In genomic region chr3:47347217-47347801, GRCh38 we compare ENCODE assay signal across 9 cellular contexts. TPM values are rescaled to one million over a fixed set of nuclear protein-coding genes. Genes with fewer than 3 reads are reported as not detected.
DNase-seq lines count a peak whose midpoint lies in the region; ATAC-seq, FAIRE-seq and TF ChIP-seq lines count a peak whose summit lies in the region.
"Had no signal": no experiment of that assay in that cellular context is flagged by ENCODE, and none has a peak within 500 bp of the region (broad histone marks: within the 10 kb centered on the region; RNA-seq: fewer than 3 reads in every experiment).

No MANE protein-coding gene starts in this region.

- no peaks in the 10 kb centered on the region for H3K9me3 Mint-ChIP-seq in immature natural killer cell

- ATAC-seq in HG03460 (IDR thresholded peaks at IDR 0.05; ENCODE audit: unreplicated experiment) = peak; percentile 88

- no peak for FAIRE-seq in small intestine (lab: Jason Lieb, UNC)

- H3K27ac Mint-ChIP-seq in immature natural killer cell = peak overlapping the region in 1 of 6 donors; percentile 10

- no peaks in the 10 kb centered on the region for H3K9me3 ChIP-seq in small intestine (ENCODE audit: control insufficient read depth, low read depth)

- no peak overlapping the region for H3K4me3 Mint-ChIP-seq in immature natural killer cell

- peaks cover 6 to 7% of the 10 kb centered on the region in 2 donors for H3K4me1 Mint-ChIP-seq in immature natural killer cell

- peaks cover 0 to 6% (median 0%) of the 10 kb centered on the region in 3 donors for H3K27me3 Mint-ChIP-seq in immature natural killer cell (ENCODE audit: low read depth in 3 of 3)

- DNase-seq in AG04449 (ENCODE audit: low read depth, low spot score) (peak; percentile 23), GM19238 (ENCODE audit: insufficient read length, low spot score) (peak; percentile 67), cardiac fibroblast (ENCODE audit: low read depth in 2 of 2) (peak; percentile 27 to 71), T-helper 9 cell (no peak), small intestine (no peak), immature natural killer cell (no peak)
- no peak for DNase-seq in stimulated activated CD4-positive, alpha-beta T cell treated with anti-CD3 and anti-CD28 coated beads, Interleukin-1b, Interleukin-23, amount 100 ng/mL, for 48 hours
- DNase-seq: DND-41 had no signal

- H3K4me3 ChIP-seq in AG04449 (ENCODE audit: low read depth, low read length) (no peak overlapping the region), cardiac fibroblast (replicated peaks in 1 of 2; ENCODE audit: low read depth in 2 of 2, low read length in 2 of 2) (no peak overlapping the region), small intestine (ENCODE audit: low read depth in 1 of 2, low read length in 2 of 2) (no peak overlapping the region)

- H3K27ac ChIP-seq in small intestine (ENCODE audit: low read depth in 1 of 2, low read length in 1 of 2) = no peak overlapping the region

- no peaks in the 10 kb centered on the region for H3K4me1 ChIP-seq in small intestine (ENCODE audit: control insufficient read depth in 2 of 2, insufficient read depth in 1 of 2, low read depth in 1 of 2, low read length in 1 of 2)

- TF ChIP-seq CTCF in AG04449 (IDR thresholded peaks at IDR 0.05; ENCODE audit: insufficient read depth, low read length, missing control alignments) (no peak), cardiac fibroblast (IDR thresholded peaks at IDR 0.05; ENCODE audit: low read depth, low read length) (no peak)

- CTCF ChIA-PET in AG04449 (lab: Yijun Ruan, JAX) = interaction anchor here (0.7 to 1.8 kb wide), 3 partner anchors 23 to 30 kb away, joined by 3 to 5 read pairs (median 5); no protein-coding TSS in a partner anchor

- 56 to 78% (median 67%) methylated on average over 4 of the region's 4 CpGs for WGBS in small intestine, 3 donors

- POLR2A ChIA-PET in AG04449 (lab: Yijun Ruan, JAX) = no interaction called here

- H3K36me3 ChIP-seq in small intestine (ENCODE audit: control insufficient read depth in 2 of 2, insufficient read depth in 2 of 2, low read length in 2 of 2) = peaks cover 0 to 8% of the 10 kb centered on the region in 2 donors

- peaks cover 9 to 30% (median 24%) of the 10 kb centered on the region in 3 donors for H3K36me3 Mint-ChIP-seq in immature natural killer cell

- no peaks in the 10 kb centered on the region for H3K27me3 ChIP-seq in small intestine (ENCODE audit: control insufficient read depth in 2 of 2, insufficient read depth in 2 of 2, low read length in 2 of 2)

RNA-seq across cellular contexts. Expression of gene PTPN23, which starts 33.5 kb away (rescaled TPM):
- polyA plus RNA-seq in small intestine = 10 to 100 TPM; 10.3 to 17.3 (median 10.5) TPM
- polyA plus RNA-seq in immature natural killer cell = 1 to 10 TPM in 1 of 3 donors, under 1 TPM in 2; 0.62 to 7.1 (median 0.68) TPM

Comparison
In these comparisons a context has a peak if more than half of its experiments do, and no peak if none do; other contexts are left out.
1. DNase-seq: peak in AG04449 (single experiment), GM19238 (single experiment) and cardiac fibroblast (2 of 2); none in T-helper 9 cell (single experiment), small intestine (single experiment), immature natural killer cell (0 of 3) and stimulated activated CD4-positive, alpha-beta T cell treated with anti-CD3 and anti-CD28 coated beads, Interleukin-1b, Interleukin-23, amount 100 ng/mL, for 48 hours (single experiment).